Comparison of ENCODE assay signal across 24 cellular contexts in the genomic region with DNA sequence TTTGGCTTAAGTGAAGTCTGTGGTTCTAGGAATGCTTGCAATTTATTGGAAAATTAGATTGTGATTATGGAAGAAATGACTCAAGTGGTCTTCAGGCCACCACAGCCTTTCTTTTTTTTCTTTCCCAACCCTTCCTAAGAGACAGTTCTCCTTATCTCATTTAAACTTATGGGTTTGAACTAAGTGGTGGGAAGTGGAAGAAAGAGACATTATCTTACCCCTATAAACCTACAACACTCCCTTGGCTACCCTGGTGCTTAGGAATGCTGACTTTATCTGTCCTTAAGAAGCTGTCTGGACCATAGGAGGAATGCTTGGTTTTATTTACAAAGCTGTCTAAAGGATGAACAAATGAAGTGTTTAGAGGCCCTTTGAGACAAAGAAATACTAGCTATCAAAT. TPM values are rescaled to one million over a fixed set of nuclear protein-coding genes. Genes with fewer than 3 reads are reported as not detected.
DNase-seq lines count a peak whose midpoint lies in the region; ATAC-seq and TF ChIP-seq lines count a peak whose summit lies in the region.
"Had no signal": no experiment of that assay in that cellular context is flagged by ENCODE, and none has a peak within 500 bp of the region (broad histone marks: within the 10 kb centered on the region; RNA-seq: fewer than 3 reads in every experiment).

No MANE protein-coding gene starts in this region.

- H3K9ac ChIP-seq in smooth muscle cell (ENCODE audit: low read depth), result no peak overlapping the region

- H3K4me3 Mint-ChIP-seq in T-cell, result peak overlapping the region in 1 of 3 donors; percentile 18
- H3K4me3 Mint-ChIP-seq: CD8-positive, alpha-beta T cell had no signal

- no peak for TF ChIP-seq CTCF in smooth muscle cell (IDR thresholded peaks at IDR 0.05; ENCODE audit: borderline replicate concordance, insufficient read depth, poor library complexity, severe bottlenecking)
- TF ChIP-seq CTCF in GM20000 (IDR thresholded peaks at IDR 0.05; ENCODE audit: extremely low read depth, missing control alignments), result no peak
- no peak for TF ChIP-seq CTCF in stomach (IDR thresholded peaks at IDR 0.05)

- H3K27me3 Mint-ChIP-seq in T-cell, result no peaks in the 10 kb centered on the region

- peaks cover 85 to 92% (median 86%) of the 10 kb centered on the region in 3 donors for H3K4me1 Mint-ChIP-seq in T-cell

- H3K27ac ChIP-seq in smooth muscle cell (ENCODE audit: low read depth), result peak overlapping the region; percentile 47
- H3K27ac ChIP-seq in stomach, result no peak overlapping the region
- H3K27ac ChIP-seq: A549, SK-N-MC had no signal

- ATAC-seq in T-cell (replicated peaks in 1 of 4), result no peak
- ATAC-seq: A549; CD8-positive, alpha-beta T cell had no signal

- TF ChIP-seq EP300 in stomach (IDR thresholded peaks at IDR 0.05), result no peak

- H3K27me3 ChIP-seq in smooth muscle cell (ENCODE audit: low read depth) (no peaks in the 10 kb centered on the region), stomach (no peaks in the 10 kb centered on the region)

- H3K4me1 ChIP-seq in smooth muscle cell (ENCODE audit: low read depth) (no peaks in the 10 kb centered on the region), stomach (peaks cover 0 to 8% (median 3%) of the 10 kb centered on the region in 4 donors)

- TF ChIP-seq POLR2A in stomach (IDR thresholded peaks at IDR 0.05), result no peak

- POLR2A ChIA-PET in T-cell (lab: Charles Lee), result interaction anchor here (0.5 to 0.7 kb wide), 4 partner anchors 43 to 1960 kb away, joined by 3 to 6 read pairs (median 4); no protein-coding TSS in a partner anchor

- DNase-seq in EH (ENCODE audit: low read depth) (peak; percentile 23), T-cell (no peak), amniotic epithelial cell (ENCODE audit: low read depth) (peak; percentile 14), smooth muscle cell (lab: John Stamatoyannopoulos, UW; ENCODE audit: unreplicated experiment) (no peak), GM20000 (ENCODE audit: low spot score) (no peak), stomach (no peak)
- no peak for DNase-seq in stimulated activated CD4-positive, alpha-beta T cell treated with anti-CD3 and anti-CD28 coated beads, Interleukin-4, amount 100 ng/mL, for 1 hour
- DNase-seq: C1 segment of cervical spinal cord; CD8-positive, alpha-beta T cell; DMS 273 treated with DMSO at 0.1 percent for 48 hours; DND-41; GOT3; HCEC 1CT; KG1; NCI-H1048; NCI-H1417 treated with DMSO at 0.1 percent for 48 hours; NCI-H1694 treated with DMSO at 0.1 percent for 48 hours; NCI-H2081; NCI-H226; NCI-H510A; NCI-H69; SIG-M5 had no signal

- H3K4me3 ChIP-seq in smooth muscle cell (no peak overlapping the region), stomach (no peak overlapping the region)
- H3K4me3 ChIP-seq: A549, SK-N-MC had no signal

- no peaks in the 10 kb centered on the region for H3K36me3 ChIP-seq in smooth muscle cell (ENCODE audit: low read depth)
- H3K36me3 ChIP-seq in stomach, result no peaks in the 10 kb centered on the region

- no peaks in the 10 kb centered on the region for H3K79me2 ChIP-seq in smooth muscle cell (ENCODE audit: low read depth)

- H3K36me3 Mint-ChIP-seq in T-cell, result no peaks in the 10 kb centered on the region

- no peaks in the 10 kb centered on the region for H3K9me3 ChIP-seq in smooth muscle cell (replicated peaks; ENCODE audit: low read depth)
- H3K9me3 ChIP-seq in stomach, result no peaks in the 10 kb centered on the region
- H3K9me3 ChIP-seq: A549 had no signal

- no peaks in the 10 kb centered on the region for H4K20me1 ChIP-seq in smooth muscle cell (ENCODE audit: low read depth)

- H3K9me3 Mint-ChIP-seq in T-cell, result no peaks in the 10 kb centered on the region
- H3K9me3 Mint-ChIP-seq: CD8-positive, alpha-beta T cell had no signal

- no peak overlapping the region for H2AFZ ChIP-seq in smooth muscle cell (ENCODE audit: low read depth)

- CTCF ChIA-PET in T-cell (lab: Charles Lee), result interaction anchor here in 1 of 2 donors (0.5 to 2.8 kb wide), 3 partner anchors 57 to 1109 kb away, joined by 3 to 6 read pairs (median 3); no protein-coding TSS in a partner anchor

- intact Hi-C loops in stomach (cut with DNase I; ENCODE audit: low total_unique reads), result no loop called here

- H3K4me2 ChIP-seq in smooth muscle cell, result peak overlapping the region; percentile 12
- H3K4me2 ChIP-seq: A549 had no signal

- peaks cover 8% of the 10 kb centered on the region for H3F3A ChIP-seq in smooth muscle cell (ENCODE audit: low read depth)

- peak overlapping the region; percentile 58 for H3K27ac Mint-ChIP-seq in T-cell
- H3K27ac Mint-ChIP-seq: CD8-positive, alpha-beta T cell had no signal

RNA-seq across cellular contexts. Expression of a gene that starts 5.1 kb away (rescaled TPM):
- total RNA-seq in T-cell (100 to 1,000 TPM in 4 of 5 donors, 10 to 100 TPM in 1; 91.6 to 153 (median 122) TPM), smooth muscle cell (24.2 and 26.1 TPM in 2 replicates), stomach (10 to 100 TPM; 23.5 to 69.4 (median 53.6) TPM)
- polyA plus RNA-seq in smooth muscle cell (9.4 and 10.6 TPM in 2 replicates), stomach (1 to 10 TPM; 5.5 to 8.0 (median 5.9) TPM)

Comparison
In these comparisons a context has a peak if more than half of its experiments do, and no peak if none do; other contexts are left out.
1. DNase-seq: peak in EH (single experiment) and amniotic epithelial cell (single experiment); none in T-cell (0 of 34), smooth muscle cell (single experiment), stimulated activated CD4-positive, alpha-beta T cell treated with anti-CD3 and anti-CD28 coated beads, Interleukin-4, amount 100 ng/mL, for 1 hour (single experiment), GM20000 (single experiment) and stomach (single experiment).